Comparison of ENCODE assay signal across 26 cellular contexts in the genomic region with DNA sequence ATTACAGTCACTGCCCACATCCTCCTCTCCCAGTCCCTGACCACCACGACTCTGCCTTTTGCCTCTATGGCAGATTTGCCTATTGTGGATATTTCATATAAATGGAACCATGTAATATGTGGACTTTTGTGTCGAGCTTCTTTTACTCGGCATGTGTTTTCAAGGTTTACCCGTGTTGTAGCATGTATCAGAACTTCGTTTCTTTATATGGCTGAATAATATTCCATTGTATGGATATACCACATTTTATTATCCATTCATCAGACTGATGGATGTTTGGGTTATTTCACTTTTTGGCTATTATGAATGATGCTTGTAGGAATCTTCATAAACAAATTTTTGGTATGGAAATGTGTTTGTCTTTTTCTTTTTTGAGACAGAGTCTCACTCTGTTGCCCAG. TPM values are rescaled to one million over a fixed set of nuclear protein-coding genes. Genes with fewer than 3 reads are reported as not detected.
"Had no signal": no experiment of that assay in that cellular context is flagged by ENCODE, and none has a peak within 500 bp of the region (broad histone marks: within the 10 kb centered on the region; RNA-seq: fewer than 3 reads in every experiment).

No MANE protein-coding gene starts in this region.

- H3K36me3 ChIP-seq: colonic mucosa, esophagus muscularis mucosa, esophagus squamous epithelium, gastrocnemius medialis, gastroesophageal sphincter, heart left ventricle, heart right ventricle had no signal

- ATAC-seq: effector memory CD8-positive, alpha-beta T cell; esophagus mucosa; foreskin keratinocyte; gastrocnemius medialis; gastroesophageal sphincter; heart left ventricle; heart right ventricle had no signal

- H3K27ac ChIP-seq: colonic mucosa, coronary artery, dorsolateral prefrontal cortex, epithelial cell of prostate, esophagus squamous epithelium, foreskin keratinocyte, gastrocnemius medialis, heart left ventricle, heart right ventricle had no signal

- H3K4me1 ChIP-seq: colonic mucosa, esophagus squamous epithelium, foreskin keratinocyte, gastroesophageal sphincter, heart left ventricle, heart right ventricle had no signal

- H3K4me3 ChIP-seq: colonic mucosa, coronary artery, dorsolateral prefrontal cortex, esophagus muscularis mucosa, esophagus squamous epithelium, gastrocnemius medialis, gastroesophageal sphincter, heart left ventricle, heart right ventricle had no signal

- DNase-seq: colonic mucosa; cortex of kidney; dermis blood vessel endothelial cell; dorsolateral prefrontal cortex; effector CD4-positive, alpha-beta T cell; effector CD8-positive, alpha-beta T cell; effector memory CD4-positive, alpha-beta T cell; effector memory CD8-positive, alpha-beta T cell; endodermal cell; erythroblast; esophagus squamous epithelium; foreskin fibroblast; foreskin keratinocyte; foreskin melanocyte; gastrocnemius medialis; glutamatergic neuron; head of caudate nucleus; heart left ventricle; heart right ventricle had no signal

- FAIRE-seq: colon, endothelial cell of umbilical vein had no signal

- H3K9me3 ChIP-seq: colonic mucosa, esophagus muscularis mucosa, esophagus squamous epithelium, gastrocnemius medialis had no signal

- H3K27me3 ChIP-seq: colonic mucosa, dorsolateral prefrontal cortex, gastrocnemius medialis had no signal

RNA-seq across cellular contexts. Expression of a gene that starts 43.7 kb away (rescaled TPM):
- polyA plus RNA-seq: foreskin keratinocyte had no signal
